ENCODE assay signal across 15 cellular contexts in the genomic region with DNA sequence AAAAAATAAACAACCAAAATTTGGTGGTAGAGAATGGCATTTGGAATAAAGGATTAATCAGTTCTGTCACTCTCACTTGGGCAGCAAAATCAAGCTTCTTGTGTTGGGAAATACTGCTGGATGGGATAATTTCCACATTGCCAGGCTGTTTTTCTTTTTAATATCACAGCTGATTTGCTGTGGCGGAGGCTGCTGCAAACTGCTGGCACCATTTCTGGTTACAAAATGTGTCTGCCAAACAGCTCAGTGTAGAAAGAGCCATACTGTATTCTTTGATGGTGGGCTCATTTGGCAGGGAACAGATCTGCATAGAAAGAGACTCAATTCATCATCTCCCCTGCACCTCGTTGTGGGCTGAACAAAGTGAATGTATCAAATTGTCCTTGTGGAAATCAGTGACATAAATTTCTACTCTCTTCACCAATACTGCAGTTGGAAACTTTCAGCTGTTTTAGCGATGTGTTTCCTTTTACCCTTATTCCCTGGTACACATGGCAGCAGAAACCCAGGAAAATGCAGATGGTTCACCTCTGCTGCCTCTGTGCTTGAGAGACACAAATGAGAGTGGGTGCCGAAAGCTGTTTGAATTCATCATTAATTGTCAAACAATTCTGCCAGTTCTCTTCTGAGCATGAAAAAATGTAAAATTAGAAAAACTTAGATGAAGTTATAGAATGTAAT.
A peak's percentile ranks its signal among the peaks of the same experiment; 100 is the strongest.
DNase-seq lines count a peak whose midpoint lies in the region; ATAC-seq, FAIRE-seq and TF ChIP-seq lines count a peak whose summit lies in the region.
"Had no signal": no experiment of that assay in that cellular context is flagged by ENCODE, and none has a peak within 500 bp of the region (broad histone marks: within the 10 kb centered on the region; RNA-seq: fewer than 3 reads in every experiment).

No MANE protein-coding gene starts in this region.

- peak; percentile 17 for FAIRE-seq in islet of Langerhans (lab: Jason Lieb, UNC)

- H3K27ac ChIP-seq in subcutaneous abdominal adipose tissue (ENCODE audit: low read depth, low read length) = peak overlapping the region; percentile 54
- H3K27ac ChIP-seq: 22Rv1, VCaP had no signal

- peak overlapping the region in 1 of 5 donors; percentile 5 for H3K9ac ChIP-seq in subcutaneous abdominal adipose tissue (ENCODE audit: low read length in 5 of 5)

- H3K4me3 ChIP-seq in astrocyte of the spinal cord (ENCODE audit: low read depth, low read length) = no peak overlapping the region
- peak overlapping the region in 1 of 5 donors; percentile 15 for H3K4me3 ChIP-seq in subcutaneous abdominal adipose tissue (ENCODE audit: low read depth in 1 of 5, low read length in 5 of 5)
- H3K4me3 ChIP-seq: skin epidermis had no signal

- DNase-seq in DMS53 (lab: John Stamatoyannopoulos, UW) (peak; percentile 20), DMS53 treated with DMSO at 0.1 percent for 48 hours (lab: John Stamatoyannopoulos, UW; ENCODE audit: unreplicated experiment) (no peak), astrocyte of the spinal cord (ENCODE audit: low read depth, low spot score) (peak; percentile 22), AG08396 (ENCODE audit: low spot score) (no peak)
- DNase-seq: activated naive CD4-positive, alpha-beta T cell treated with anti-CD3 and anti-CD28 coated beads, Interleukin-2, amount 50 U/mL, for 16 hours; cortex of kidney; islet precursor cell; naive B cell had no signal

- no peak for TF ChIP-seq CTCF in astrocyte of the spinal cord (IDR thresholded peaks at IDR 0.05; ENCODE audit: low read depth, low read length)

- no peaks in the 10 kb centered on the region for H3K9me3 ChIP-seq in subcutaneous abdominal adipose tissue (ENCODE audit: control insufficient read depth in 5 of 5, low read length in 5 of 5)

- no peaks in the 10 kb centered on the region for H3K27me3 ChIP-seq in subcutaneous abdominal adipose tissue (ENCODE audit: control insufficient read depth in 5 of 5, insufficient read depth in 4 of 5, low read length in 5 of 5)

- in situ Hi-C loops in astrocyte of the spinal cord (cut with HindIII; ENCODE audit: low sequenced_read_pairs) = no loop called here

- ATAC-seq in GM21447 (IDR thresholded peaks at IDR 0.05; ENCODE audit: unreplicated experiment) (no peak), GM21526 (IDR thresholded peaks at IDR 0.05; ENCODE audit: low FRiP score, unreplicated experiment) (no peak)

- H3K4me1 ChIP-seq in subcutaneous abdominal adipose tissue (ENCODE audit: control insufficient read depth in 5 of 5, insufficient read depth in 5 of 5, low read length in 5 of 5) = peaks cover 2 to 46% (median 37%) of the 10 kb centered on the region in 5 donors

- H3K36me3 ChIP-seq in subcutaneous abdominal adipose tissue (ENCODE audit: control insufficient read depth in 5 of 5, insufficient read depth in 5 of 5, low read length in 5 of 5) = no peaks in the 10 kb centered on the region

Comparison
In these comparisons a context has a peak if more than half of its experiments do, and no peak if none do; other contexts are left out.
1. DNase-seq: peak in DMS53 (single experiment) and astrocyte of the spinal cord (single experiment); none in DMS53 treated with DMSO at 0.1 percent for 48 hours (single experiment) and AG08396 (single experiment).